Comparison of ENCODE assay signal across 2 cellular contexts in genomic region chrX:103309860-103310591, GRCh38.
A peak's percentile ranks its signal among the peaks of the same experiment; 100 is the strongest.
TF ChIP-seq lines count a peak whose summit lies in the region.

No MANE protein-coding gene starts in this region.

TF ChIP-seq in A549, 52 proteins besides CTCF, POLR2A, EP300 and RAD21:
- TF ChIP-seq REST (IDR thresholded peaks at IDR 0.05) (peak; percentile 71; the same call in 1 of the 2 replicates), RCOR1 (IDR thresholded peaks at IDR 0.05; ENCODE audit: low read depth, low read length) (no peak)

TF ChIP-seq in HEK293, 187 proteins besides CTCF, POLR2A, EP300 and RAD21 (continued from another document):
- TF ChIP-seq ZNF280C (tag by site-specific recombination; IDR thresholded peaks at IDR 0.05) = no peak
- TF ChIP-seq KLF10 (tag by site-specific recombination; IDR thresholded peaks at IDR 0.05) = no peak
- 0 out of 2 replicates have a peak, but pooled peaks have one; percentile 8 for TF ChIP-seq ZNF341 (tag by site-specific recombination; IDR thresholded peaks at IDR 0.05; ENCODE audit: low read depth)
- TF ChIP-seq EGR2 (tag by site-specific recombination; IDR thresholded peaks at IDR 0.05; ENCODE audit: low read depth) = no peak
- TF ChIP-seq ZNF692 (tag by site-specific recombination; IDR thresholded peaks at IDR 0.05) = no peak
- no peak for TF ChIP-seq ZBTB21 (tag by site-specific recombination; IDR thresholded peaks at IDR 0.05)
- TF ChIP-seq RBAK (tag by site-specific recombination; IDR thresholded peaks at IDR 0.05) = no peak
- TF ChIP-seq ZFP69B (tag by site-specific recombination; IDR thresholded peaks at IDR 0.05) = no peak
- no peak for TF ChIP-seq KLF7 (tag by site-specific recombination; IDR thresholded peaks at IDR 0.05; ENCODE audit: borderline replicate concordance)
